ENCODE assay signal across 26 cellular contexts in genomic region chr10:805635-806305, GRCh38.
DNase-seq lines count a peak whose midpoint lies in the region; ATAC-seq and TF ChIP-seq lines count a peak whose summit lies in the region.
"Had no signal": no experiment of that assay in that cellular context is flagged by ENCODE, and none has a peak within 500 bp of the region (broad histone marks: within the 10 kb centered on the region; RNA-seq: fewer than 3 reads in every experiment).

No MANE protein-coding gene starts in this region.

- H2AK5ac ChIP-seq in IMR-90 (ENCODE audit: low read depth, low read length): no peak overlapping the region

- no peak overlapping the region for H3K56ac ChIP-seq in IMR-90 (ENCODE audit: extremely low read depth, insufficient read depth, low read length)

- no peak overlapping the region for H2BK5ac ChIP-seq in IMR-90 (ENCODE audit: low read depth, low read length, poor library complexity, severe bottlenecking)

- no peak overlapping the region for H4K8ac ChIP-seq in IMR-90 (ENCODE audit: low read depth in 2 of 2, low read length in 2 of 2)

- no TSS peak for BruUV-seq in IMR-90 (replicated peaks; lab: Mats Ljungman, UMichigan)

- 94% methylated on average over 15 of the region's 28 CpGs; no CpG with 5 or more reads in 1 of the 2 experiments for WGBS in IMR-90 (ENCODE audit: extremely low coverage in 2 of 2, insufficient read length in 1 of 2), 2 experiments

- peaks cover 0 to 6% (median 2%) of the 10 kb centered on the region in 7 donors for H3K9me3 Mint-ChIP-seq in CD14-positive monocyte
- no peaks in the 10 kb centered on the region for H3K9me3 Mint-ChIP-seq in activated CD8-positive, alpha-beta T cell treated with anti-CD3 and anti-CD28 coated beads, Interleukin-2, amount 10 ng/mL, durations not matched to agents 7 days and 5 days (ENCODE audit: insufficient read depth)
- H3K9me3 Mint-ChIP-seq: activated CD8-positive, alpha-beta T cell treated with anti-CD3 and anti-CD28 coated beads for 36 hours had no signal

- no peak overlapping the region for H3K4me3 Mint-ChIP-seq in CD14-positive monocyte
- no peak overlapping the region for H3K4me3 Mint-ChIP-seq in activated CD8-positive, alpha-beta T cell treated with anti-CD3 and anti-CD28 coated beads, Interleukin-2, amount 10 ng/mL, durations not matched to agents 7 days and 5 days
- H3K4me3 Mint-ChIP-seq: activated CD8-positive, alpha-beta T cell treated with anti-CD3 and anti-CD28 coated beads for 36 hours; CD4-positive, CD25-positive, alpha-beta regulatory T cell had no signal

- dilution Hi-C loops in IMR-90 (cut with HindIII; ENCODE audit: low sequenced_read_pairs, unreplicated experiment): no loop called here

- no peaks in the 10 kb centered on the region for H3K9me3 ChIP-seq in IMR-90 (ENCODE audit: control insufficient read depth, insufficient read depth, low read length)
- H3K9me3 ChIP-seq: esophagus squamous epithelium, heart left ventricle had no signal

- H3K27me3 ChIP-seq in IMR-90 (ENCODE audit: control insufficient read depth, insufficient read depth, low read length): no peaks in the 10 kb centered on the region
- H3K27me3 ChIP-seq: esophagus squamous epithelium, heart left ventricle had no signal

- CTCF ChIA-PET in IMR-90 (lab: Yijun Ruan, JAX): no interaction called here
- CTCF ChIA-PET in activated CD8-positive, alpha-beta T cell treated with anti-CD3 and anti-CD28 coated beads, Interleukin-2, amount 10 ng/mL, durations not matched to agents 7 days and 5 days (lab: Charles Lee): no interaction called here

- no peak overlapping the region for H2AFZ ChIP-seq in IMR-90 (replicated peaks; ENCODE audit: low read length, poor library complexity)

- H3K14ac ChIP-seq in IMR-90 (replicated peaks; ENCODE audit: low read depth, low read length): no peak overlapping the region

- in situ Hi-C loops in IMR-90 (cut with MboI; ENCODE audit: low sequenced_read_pairs): loop anchor here (10.0 kb wide), 1 partner anchor 221 kb away; no protein-coding TSS in a partner anchor

- no peak for TF ChIP-seq RAD21 in IMR-90 (IDR thresholded peaks at IDR 0.05; ENCODE audit: low read length)

- POLR2A ChIA-PET in IMR-90 (lab: Charles Lee; ENCODE audit: unreplicated experiment): no interaction called here
- POLR2A ChIA-PET in activated CD8-positive, alpha-beta T cell treated with anti-CD3 and anti-CD28 coated beads, Interleukin-2, amount 10 ng/mL, durations not matched to agents 7 days and 5 days (lab: Charles Lee): no interaction called here

- peaks cover 5% of the 10 kb centered on the region for H3K4me1 ChIP-seq in IMR-90 (ENCODE audit: control insufficient read depth, insufficient read depth, low read length)

- no peak overlapping the region for H4K5ac ChIP-seq in IMR-90 (ENCODE audit: low read depth, low read length)

- peak overlapping the region in 3 of 7 donors; percentile 7 to 74 (median 54) for H3K27ac Mint-ChIP-seq in CD14-positive monocyte
- H3K27ac Mint-ChIP-seq in activated CD8-positive, alpha-beta T cell treated with anti-CD3 and anti-CD28 coated beads, Interleukin-2, amount 10 ng/mL, durations not matched to agents 7 days and 5 days: no peak overlapping the region

- peaks cover 0 to 17% of the 10 kb centered on the region in 2 experiments; a peak in 1 of 4 replicates for H3K79me1 ChIP-seq in IMR-90 (ENCODE audit: low read depth in 1 of 2, low read length in 2 of 2)

- intact Hi-C loops in IMR-90 (cut with micrococcal nuclease) (no loop called here), CD14-positive monocyte (cut with micrococcal nuclease) (no loop called here)

- H3K23ac ChIP-seq in IMR-90 (ENCODE audit: low read depth, low read length): no peak overlapping the region

- peaks cover 43 to 53% of the 10 kb centered on the region in 2 donors for H3K36me3 Mint-ChIP-seq in CD14-positive monocyte
- H3K36me3 Mint-ChIP-seq in activated CD8-positive, alpha-beta T cell treated with anti-CD3 and anti-CD28 coated beads, Interleukin-2, amount 10 ng/mL, durations not matched to agents 7 days and 5 days (ENCODE audit: low read depth): peaks cover 36% of the 10 kb centered on the region

- H2BK15ac ChIP-seq in IMR-90 (ENCODE audit: low read depth, low read length): no peak overlapping the region

- H4K20me1 ChIP-seq in IMR-90 (ENCODE audit: insufficient read depth, low read length): no peaks in the 10 kb centered on the region; the same call in 1 of the 2 replicates

- H3K4me3 ChIP-seq in IMR-90 (ENCODE audit: insufficient read depth, low read depth, low read length): no peak overlapping the region
- H3K4me3 ChIP-seq: esophagus squamous epithelium, heart left ventricle had no signal

- H3K27ac ChIP-seq in IMR-90 (ENCODE audit: insufficient read depth, low read length): no peak overlapping the region
- H3K27ac ChIP-seq: esophagus squamous epithelium, heart left ventricle had no signal

- H2AK9ac ChIP-seq in IMR-90 (replicated peaks; ENCODE audit: low read depth, low read length, poor library complexity): peak overlapping the region; percentile 44

- peaks cover 29% of the 10 kb centered on the region for H3K36me3 ChIP-seq in IMR-90 (ENCODE audit: control insufficient read depth, insufficient read depth, low read length)

- peaks cover 3% of the 10 kb centered on the region; the same call in 1 of the 2 replicates for H3K9me1 ChIP-seq in IMR-90 (ENCODE audit: insufficient read depth, low read length)

- H2BK120ac ChIP-seq in IMR-90 (ENCODE audit: low read depth, low read length): no peak overlapping the region

- no peak for ATAC-seq in IMR-90 (ENCODE audit: low read depth)
- no peak for ATAC-seq in HG03025 (IDR thresholded peaks at IDR 0.05; ENCODE audit: low FRiP score, unreplicated experiment)
- ATAC-seq in activated CD8-positive, alpha-beta T cell treated with anti-CD3 and anti-CD28 coated beads, Interleukin-2, amount 10 ng/mL, durations not matched to agents 7 days and 5 days: no peak
- ATAC-seq: heart left ventricle, PC-3 had no signal

- no peak for TF ChIP-seq CTCF in IMR-90 (conservative IDR thresholded peaks at IDR 0.05; ENCODE audit: low read depth, low read length)
- TF ChIP-seq CTCF in CD14-positive monocyte (IDR thresholded peaks at IDR 0.05): no peak

- no peak overlapping the region for H2BK20ac ChIP-seq in IMR-90 (ENCODE audit: low read depth, low read length)

- H3K4me1 Mint-ChIP-seq in CD14-positive monocyte: peaks cover 13% of the 10 kb centered on the region
- H3K4me1 Mint-ChIP-seq in activated CD8-positive, alpha-beta T cell treated with anti-CD3 and anti-CD28 coated beads, Interleukin-2, amount 10 ng/mL, durations not matched to agents 7 days and 5 days (ENCODE audit: low read depth): peaks cover 27% of the 10 kb centered on the region

- H3K27me3 Mint-ChIP-seq in CD14-positive monocyte (ENCODE audit: low read depth in 3 of 3): peaks cover 3 to 5% (median 4%) of the 10 kb centered on the region in 3 donors
- H3K27me3 Mint-ChIP-seq in activated CD8-positive, alpha-beta T cell treated with anti-CD3 and anti-CD28 coated beads, Interleukin-2, amount 10 ng/mL, durations not matched to agents 7 days and 5 days (ENCODE audit: low read depth): no peaks in the 10 kb centered on the region
- H3K27me3 Mint-ChIP-seq: activated CD8-positive, alpha-beta T cell treated with anti-CD3 and anti-CD28 coated beads for 36 hours; CD4-positive, CD25-positive, alpha-beta regulatory T cell had no signal

- peak; percentile 47 for DNase-seq in activated CD8-positive, alpha-beta memory T cell treated with anti-CD3 and anti-CD28 coated beads, Interleukin-2, amount 50 U/mL, for 48 hours
- DNase-seq in activated CD8-positive, alpha-beta memory T cell treated with anti-CD3 and anti-CD28 coated beads, Interleukin-2, amount 50 U/mL, for 4 hours: no peak
- DNase-seq in IMR-90 (no peak), islet precursor cell (peak; percentile 52), renal cortical epithelial cell (ENCODE audit: low read depth) (peak; percentile 16), CD14-positive monocyte (ENCODE audit: low spot score) (no peak)
- DNase-seq in activated CD8-positive, alpha-beta T cell treated with anti-CD3 and anti-CD28 coated beads, Interleukin-2, amount 10 ng/mL, durations not matched to agents 7 days and 5 days: no peak
- DNase-seq: activated CD4-positive, alpha-beta T cell treated with anti-CD3 and anti-CD28 coated beads for 1 hour; activated CD8-positive, alpha-beta T cell treated with anti-CD3 and anti-CD28 coated beads for 36 hours; activated gamma-delta T cell treated with Interleukin-2 at 50 U/mL for 16 hours; activated T-cell treated with anti-CD3 and anti-CD28 coated beads, Interleukin-2, amount 50 U/mL, for 1 hour; CD4-positive, CD25-positive, alpha-beta regulatory T cell; central memory CD4-positive, alpha-beta T cell; dermis blood vessel endothelial cell; esophagus squamous epithelium; foreskin melanocyte; HCEC 1CT; heart left ventricle; Karpas-422; NCI-H1417; NCI-H2081; NCI-H226; NCI-H526 treated with DMSO at 0.1 percent for 48 hours; PC-3; stimulated activated naive CD4-positive, alpha-beta T cell had no signal

- H3K4me2 ChIP-seq in IMR-90 (ENCODE audit: low read depth, low read length): no peak overlapping the region

- no peak overlapping the region for H4K91ac ChIP-seq in IMR-90 (ENCODE audit: insufficient read depth, low read depth, low read length)

- H3K9ac ChIP-seq in IMR-90 (ENCODE audit: low read depth, low read length): no peak overlapping the region

- no peak overlapping the region for H3K18ac ChIP-seq in IMR-90 (ENCODE audit: low read depth, low read length)

- H3K4ac ChIP-seq in IMR-90 (ENCODE audit: low read depth, low read length): no peak overlapping the region

- no peak for TF ChIP-seq POLR2A in IMR-90 (IDR thresholded peaks at IDR 0.05; ENCODE audit: low read depth, low read length)

TF ChIP-seq in IMR-90, 13 proteins besides CTCF, POLR2A, EP300 and RAD21 (continues in another document):
- no peak for TF ChIP-seq ELK1 (IDR thresholded peaks at IDR 0.05; ENCODE audit: borderline replicate concordance, low read depth, low read length)
- no peak for TF ChIP-seq RFX5 (IDR thresholded peaks at IDR 0.05; ENCODE audit: low read depth, low read length)
- no peak for TF ChIP-seq MXI1 (IDR thresholded peaks at IDR 0.05; ENCODE audit: borderline replicate concordance, low read depth, low read length)

Comparison
In these comparisons a context has a peak if more than half of its experiments do, and no peak if none do; other contexts are left out.
1. DNase-seq: peak in activated CD8-positive, alpha-beta memory T cell treated with anti-CD3 and anti-CD28 coated beads, Interleukin-2, amount 50 U/mL, for 48 hours (single experiment), islet precursor cell (single experiment) and renal cortical epithelial cell (single experiment); none in activated CD8-positive, alpha-beta memory T cell treated with anti-CD3 and anti-CD28 coated beads, Interleukin-2, amount 50 U/mL, for 4 hours (single experiment), IMR-90 (single experiment), CD14-positive monocyte (single experiment) and activated CD8-positive, alpha-beta T cell treated with anti-CD3 and anti-CD28 coated beads, Interleukin-2, amount 10 ng/mL, durations not matched to agents 7 days and 5 days (single experiment).